In the genomic region with DNA sequence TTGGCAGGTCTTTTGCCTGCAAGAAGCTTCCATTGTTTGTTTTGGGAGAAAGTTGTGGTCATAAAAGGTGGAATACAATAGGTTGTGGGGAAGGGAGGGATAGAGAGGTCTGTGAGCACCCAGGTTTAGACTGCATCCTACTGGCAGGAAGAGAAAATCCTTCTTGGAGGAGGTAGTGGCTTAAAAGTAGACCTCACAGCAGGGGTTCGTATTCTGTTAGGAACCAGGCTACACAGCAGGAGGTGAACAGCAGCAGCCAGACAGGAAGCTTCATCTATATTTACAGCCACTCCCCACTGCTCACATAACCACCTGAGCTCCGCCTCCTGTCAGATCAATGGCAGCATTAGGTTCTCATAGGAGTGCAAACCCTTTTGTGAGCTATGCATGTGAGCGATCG, we compare ENCODE assay signal across 1 cellular context.
TF ChIP-seq lines count a peak whose summit lies in the region.

No MANE protein-coding gene starts in this region.

TF ChIP-seq in HEK293, 187 proteins besides CTCF, POLR2A, EP300 and RAD21:
- TF ChIP-seq ZNF561 (tag by site-specific recombination; IDR thresholded peaks at IDR 0.05; ENCODE audit: borderline replicate concordance): no peak
- TF ChIP-seq OSR2 (tag by site-specific recombination; IDR thresholded peaks at IDR 0.05): 0 out of 2 replicates have a peak, but pooled peaks have one; percentile 14
- peak; percentile 48 for TF ChIP-seq ZIC2 (tag by site-specific recombination; IDR thresholded peaks at IDR 0.05)
